1 cellular context compared by ENCODE assay signal in genomic region chr1:168687796-168688195, GRCh38.
TF ChIP-seq lines count a peak whose summit lies in the region.

No MANE protein-coding gene starts in this region.

TF ChIP-seq in HepG2, 621 proteins besides CTCF, POLR2A, EP300 and RAD21 (continued from another document):
- TF ChIP-seq CSRNP1 (CRISPR knock-in tag; IDR thresholded peaks at IDR 0.05) (no peak), ATF6 (CRISPR knock-in tag; conservative IDR thresholded peaks at IDR 0.05) (no peak), CREB1 (IDR thresholded peaks at IDR 0.05) (no peak), CREB1 (CRISPR knock-in tag; IDR thresholded peaks at IDR 0.05) (peak; percentile 34; the same call in 1 of the 2 replicates), GATA4 (IDR thresholded peaks at IDR 0.05; ENCODE audit: borderline replicate concordance, low read depth) (no peak), ZNF337 (CRISPR knock-in tag; IDR thresholded peaks at IDR 0.05; ENCODE audit: borderline replicate concordance, low read depth) (no peak), SAFB2 (CRISPR knock-in tag; IDR thresholded peaks at IDR 0.05; ENCODE audit: borderline replicate concordance, low read depth) (no peak), HNF4A (CRISPR knock-in tag; IDR thresholded peaks at IDR 0.05) (no peak), ZNF792 (CRISPR knock-in tag; IDR thresholded peaks at IDR 0.05) (peak; percentile 39; the same call in 1 of the 2 replicates), JARID2 (CRISPR knock-in tag; IDR thresholded peaks at IDR 0.05; ENCODE audit: insufficient replicate concordance) (no peak), BCL6 (CRISPR knock-in tag; IDR thresholded peaks at IDR 0.05) (peak; percentile 40; the same call in 1 of the 2 replicates), RFXANK (CRISPR knock-in tag; IDR thresholded peaks at IDR 0.05) (no peak), ATF3 (CRISPR knock-in tag; IDR thresholded peaks at IDR 0.05) (no peak)
TF ChIP-seq in HepG2: peak in this region for 15.
